In genomic region chr2:189048189-189048588, GRCh38 we compare ENCODE assay signal across 26 cellular contexts.
DNase-seq lines count a peak whose midpoint lies in the region; ATAC-seq, FAIRE-seq and TF ChIP-seq lines count a peak whose summit lies in the region.
"Had no signal": no experiment of that assay in that cellular context is flagged by ENCODE, and none has a peak within 500 bp of the region (broad histone marks: within the 10 kb centered on the region; RNA-seq: fewer than 3 reads in every experiment).

No MANE protein-coding gene starts in this region.

- no peak overlapping the region for H2AFZ ChIP-seq in GM23248

- H3K9me2 ChIP-seq in GM23248 (ENCODE audit: insufficient read depth): no peaks in the 10 kb centered on the region

- peaks cover 33% of the 10 kb centered on the region for H3K36me3 Mint-ChIP-seq in endodermal cell (ENCODE audit: low read depth)
- H3K36me3 Mint-ChIP-seq: CD14-positive monocyte; CD8-positive, alpha-beta memory T cell had no signal

- no peaks in the 10 kb centered on the region for H3K27me3 Mint-ChIP-seq in endodermal cell (ENCODE audit: insufficient read depth)
- H3K27me3 Mint-ChIP-seq: CD4-positive, alpha-beta T cell; CD8-positive, alpha-beta memory T cell had no signal

- H3K4me1 ChIP-seq in GM23248 (ENCODE audit: insufficient read depth): peaks cover 7% of the 10 kb centered on the region
- H3K4me1 ChIP-seq in small intestine (ENCODE audit: control insufficient read depth in 2 of 2, insufficient read depth in 1 of 2, low read depth in 1 of 2, low read length in 1 of 2): no peaks in the 10 kb centered on the region
- no peaks in the 10 kb centered on the region for H3K4me1 ChIP-seq in endodermal cell (ENCODE audit: control insufficient read depth, insufficient read depth, low read length)
- peaks cover 6% of the 10 kb centered on the region for H3K4me1 ChIP-seq in body of pancreas
- H3K4me1 ChIP-seq: BE2C; BLaER1 treated with 17β-estradiol and CSF1 and Interleukin-3, amounts not matched to agents 10 nM and 100 nM had no signal

- no peak overlapping the region for H3K4me2 ChIP-seq in GM23248 (ENCODE audit: unreplicated experiment)
- H3K4me2 ChIP-seq: A549; BLaER1 treated with 17β-estradiol and CSF1 and Interleukin-3, amounts not matched to agents 10 nM and 100 nM had no signal

- peak overlapping the region; percentile 10; the same call in 1 of the 2 replicates for H3K27ac ChIP-seq in GM23248
- H3K27ac ChIP-seq in WERI-Rb-1: peak overlapping the region; percentile 42; the same call in 1 of the 2 replicates
- no peak overlapping the region for H3K27ac ChIP-seq in small intestine (ENCODE audit: low read depth in 1 of 2, low read length in 1 of 2)
- H3K27ac ChIP-seq in endodermal cell (ENCODE audit: low read depth, low read length): no peak overlapping the region
- H3K27ac ChIP-seq in body of pancreas: no peak overlapping the region
- H3K27ac ChIP-seq: A549; BLaER1 treated with 17β-estradiol and CSF1 and Interleukin-3, amounts not matched to agents 10 nM and 100 nM had no signal

- no peak overlapping the region for H3K9ac ChIP-seq in GM23248
- no peak overlapping the region for H3K9ac ChIP-seq in endodermal cell (ENCODE audit: extremely low read depth, low read length, poor library complexity, severe bottlenecking)
- H3K9ac ChIP-seq: BLaER1 treated with 17β-estradiol and CSF1 and Interleukin-3, amounts not matched to agents 10 nM and 100 nM had no signal

- no peak for TF ChIP-seq POLR2A in body of pancreas (IDR thresholded peaks at IDR 0.05)

- ATAC-seq in HG03280 (IDR thresholded peaks at IDR 0.05; ENCODE audit: unreplicated experiment) (no peak), HG03097 (IDR thresholded peaks at IDR 0.05; ENCODE audit: low FRiP score, unreplicated experiment) (no peak), body of pancreas (no peak)
- ATAC-seq: GM12878 had no signal

- FAIRE-seq in islet of Langerhans (lab: Jason Lieb, UNC) (peak; percentile 49), small intestine (lab: Jason Lieb, UNC) (peak; percentile 36)
- FAIRE-seq: A549, D721Med, GM12878, H1 had no signal

- in situ Hi-C loops in GM23248 (cut with MboI): no loop called here

- peaks cover 7% of the 10 kb centered on the region; the same call in 1 of the 2 replicates for H3K79me2 ChIP-seq in GM23248 (ENCODE audit: insufficient read depth)

- no peaks in the 10 kb centered on the region for H3K9me3 ChIP-seq in GM23248 (ENCODE audit: low read depth)
- H3K9me3 ChIP-seq in WERI-Rb-1 (ENCODE audit: severe bottlenecking): no peaks in the 10 kb centered on the region
- H3K9me3 ChIP-seq in small intestine (ENCODE audit: control insufficient read depth, low read depth): no peaks in the 10 kb centered on the region
- no peaks in the 10 kb centered on the region for H3K9me3 ChIP-seq in endodermal cell (ENCODE audit: control insufficient read depth, low read length)
- H3K9me3 ChIP-seq in body of pancreas: no peaks in the 10 kb centered on the region
- H3K9me3 ChIP-seq: A549; BE2C; BLaER1 treated with 17β-estradiol and CSF1 and Interleukin-3, amounts not matched to agents 10 nM and 100 nM had no signal

- H3K4me1 Mint-ChIP-seq in endodermal cell: no peaks in the 10 kb centered on the region
- H3K4me1 Mint-ChIP-seq: CD14-positive monocyte; CD8-positive, alpha-beta memory T cell had no signal

- no peak overlapping the region for H3K27ac Mint-ChIP-seq in endodermal cell
- H3K27ac Mint-ChIP-seq: CD14-positive monocyte; CD4-positive, alpha-beta T cell; CD8-positive, alpha-beta memory T cell had no signal

- H3K27me3 ChIP-seq in GM23248 (replicated peaks; ENCODE audit: insufficient read depth): no peaks in the 10 kb centered on the region
- H3K27me3 ChIP-seq in WERI-Rb-1 (ENCODE audit: insufficient read depth, low read depth, severe bottlenecking): no peaks in the 10 kb centered on the region
- no peaks in the 10 kb centered on the region for H3K27me3 ChIP-seq in small intestine (ENCODE audit: control insufficient read depth in 2 of 2, insufficient read depth in 2 of 2, low read length in 2 of 2)
- no peaks in the 10 kb centered on the region for H3K27me3 ChIP-seq in endodermal cell (ENCODE audit: control insufficient read depth, insufficient read depth, low read length, poor library complexity, severe bottlenecking)
- no peaks in the 10 kb centered on the region for H3K27me3 ChIP-seq in body of pancreas
- H3K27me3 ChIP-seq: BE2C; BLaER1 treated with 17β-estradiol and CSF1 and Interleukin-3, amounts not matched to agents 10 nM and 100 nM had no signal

- H3K36me3 ChIP-seq in GM23248 (ENCODE audit: low read depth): peaks cover 90% of the 10 kb centered on the region
- no peaks in the 10 kb centered on the region for H3K36me3 ChIP-seq in WERI-Rb-1
- no peaks in the 10 kb centered on the region for H3K36me3 ChIP-seq in small intestine (ENCODE audit: control insufficient read depth in 2 of 2, insufficient read depth in 2 of 2, low read length in 2 of 2)
- peaks cover 86% of the 10 kb centered on the region for H3K36me3 ChIP-seq in endodermal cell (ENCODE audit: control insufficient read depth, insufficient read depth, low read length)
- H3K36me3 ChIP-seq in body of pancreas (replicated peaks in 1 of 2; ENCODE audit: insufficient read depth in 1 of 2, low read depth in 2 of 2): no peaks in the 10 kb centered on the region
- H3K36me3 ChIP-seq: BE2C; BLaER1 treated with 17β-estradiol and CSF1 and Interleukin-3, amounts not matched to agents 10 nM and 100 nM had no signal

- H4K20me1 ChIP-seq in GM23248 (ENCODE audit: insufficient read depth): no peaks in the 10 kb centered on the region
- H4K20me1 ChIP-seq: BLaER1 treated with 17β-estradiol and CSF1 and Interleukin-3, amounts not matched to agents 10 nM and 100 nM had no signal

- 82 to 83% methylated on average over 3 of the region's 3 CpGs for WGBS in GM23248 (ENCODE audit: low coverage in 1 of 2, low lambda C conversion rate in 2 of 2, missing lambda C conversion rate in 2 of 2), 2 experiments
- WGBS in small intestine, 3 donors: 82 to 92% (median 89%) methylated on average over 3 of the region's 3 CpGs
- WGBS in endodermal cell (ENCODE audit: insufficient coverage in 1 of 2, insufficient read length in 1 of 2), 2 experiments: 89% methylated on average over 3 of the region's 3 CpGs; no CpG with 5 or more reads in 1 of the 2 experiments
- 90 to 94% methylated on average over 3 of the region's 3 CpGs for WGBS in body of pancreas, 2 donors

- H3K4me3 Mint-ChIP-seq in endodermal cell: no peak overlapping the region
- H3K4me3 Mint-ChIP-seq: CD14-positive monocyte; CD4-positive, alpha-beta T cell; CD8-positive, alpha-beta memory T cell had no signal

- peaks cover 54% of the 10 kb centered on the region for H3F3A ChIP-seq in GM23248 (ENCODE audit: insufficient read depth)

- H3K4me3 ChIP-seq in GM23248: no peak overlapping the region
- no peak overlapping the region for H3K4me3 ChIP-seq in WERI-Rb-1 (ENCODE audit: low read depth, low read length)
- no peak overlapping the region for H3K4me3 ChIP-seq in small intestine (ENCODE audit: low read depth in 1 of 2, low read length in 2 of 2)
- no peak overlapping the region for H3K4me3 ChIP-seq in endodermal cell (ENCODE audit: low read length)
- H3K4me3 ChIP-seq in body of pancreas: no peak overlapping the region
- H3K4me3 ChIP-seq: A549; BLaER1 treated with 17β-estradiol and CSF1 and Interleukin-3, amounts not matched to agents 10 nM and 100 nM; GM12878 had no signal

- intact Hi-C loops in body of pancreas (cut with DNase I): no loop called here

- DNase-seq in GM23248: no peak
- no peak for DNase-seq in WERI-Rb-1
- no peak for DNase-seq in small intestine
- no peak for DNase-seq in endodermal cell
- DNase-seq in body of pancreas: no peak
- DNase-seq: 8988T; ACHN; AML-193; BE2C; CD4-positive, alpha-beta T cell; CD8-positive, alpha-beta memory T cell; DMS 273 treated with DMSO at 0.1 percent for 48 hours; DMS79; EL; GDM1; H7; HCEC 1CT had no signal

- H3K9me3 Mint-ChIP-seq in endodermal cell: no peaks in the 10 kb centered on the region
- H3K9me3 Mint-ChIP-seq: CD4-positive, alpha-beta T cell; CD8-positive, alpha-beta memory T cell had no signal

- TF ChIP-seq CTCF in WERI-Rb-1 (IDR thresholded peaks at IDR 0.05; ENCODE audit: low read depth, low read length): no peak
- no peak for TF ChIP-seq CTCF in endodermal cell (conservative IDR thresholded peaks at IDR 0.05)
- no peak for TF ChIP-seq CTCF in body of pancreas (IDR thresholded peaks at IDR 0.05)

Comparison
In these comparisons a context has a peak if more than half of its experiments do, and no peak if none do; other contexts are left out.
1. H3K27ac ChIP-seq: peak in GM23248 (single experiment) and WERI-Rb-1 (single experiment); none in small intestine (0 of 2), endodermal cell (single experiment) and body of pancreas (0 of 4).